1 cellular context compared by ENCODE assay signal in the genomic region with DNA sequence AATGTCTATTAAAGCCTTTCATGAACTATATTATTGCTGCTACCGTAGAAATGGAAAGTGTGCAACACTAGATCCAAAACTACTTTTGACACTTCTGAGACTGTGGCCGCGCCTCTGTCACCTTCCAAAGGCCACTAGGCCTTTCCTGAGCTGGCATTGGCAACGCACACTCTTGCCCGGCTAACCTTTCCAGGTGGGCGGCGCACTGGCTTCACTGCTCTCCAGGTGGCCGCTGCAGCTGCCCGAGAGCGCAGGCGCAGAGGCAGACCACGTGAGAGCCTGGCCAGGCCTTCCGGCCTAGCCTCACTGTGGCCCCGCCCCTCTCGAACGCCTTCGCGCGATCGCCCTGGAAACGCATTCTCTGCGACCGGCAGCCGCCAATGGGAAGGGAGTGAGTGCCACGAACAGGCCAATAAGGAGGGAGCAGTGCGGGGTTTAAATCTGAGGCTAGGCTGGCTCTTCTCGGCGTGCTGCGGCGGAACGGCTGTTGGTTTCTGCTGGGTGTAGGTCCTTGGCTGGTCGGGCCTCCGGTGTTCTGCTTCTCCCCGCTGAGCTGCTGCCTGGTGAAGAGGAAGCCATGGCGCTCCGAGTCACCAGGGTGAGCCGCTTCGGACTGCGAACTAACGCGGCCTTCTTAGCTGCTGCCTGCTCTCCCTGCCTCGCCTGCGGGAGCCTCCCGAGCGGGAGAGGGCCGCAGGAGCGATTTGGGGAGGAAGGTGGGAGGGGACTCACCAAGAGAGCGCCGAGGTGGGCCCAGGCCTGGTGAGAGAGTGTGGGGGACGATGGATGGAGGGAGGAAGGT.
TF ChIP-seq lines count a peak whose summit lies in the region.

Gene CCNB1 (plus strand): TSS at position 465 of the 802 bp plus-strand sequence. CDS start 113 bp downstream, at position 578.

TF ChIP-seq in K562, 482 proteins besides CTCF, POLR2A, EP300 and RAD21 (continued from another document and continues in another):
- TF ChIP-seq PBX2 (CRISPR knock-in tag; IDR thresholded peaks at IDR 0.05; ENCODE audit: low read depth) (no peak), PBX2 (tag; conservative IDR thresholded peaks at IDR 0.05; ENCODE audit: low read depth) (no peak), ZEB2 (IDR thresholded peaks at IDR 0.05) (peak; percentile 85), XRCC5 (IDR thresholded peaks at IDR 0.05; ENCODE audit: low read depth, low read length) (no peak), MCM7 (IDR thresholded peaks at IDR 0.05) (no peak), HDAC8 (tag; IDR thresholded peaks at IDR 0.05) (no peak), NBN (IDR thresholded peaks at IDR 0.05; ENCODE audit: low read depth) (no peak; the same call in 1 of the 2 replicates), RCOR1 (IDR thresholded peaks at IDR 0.05; ENCODE audit: borderline replicate concordance in 1 of 2, low read depth in 2 of 2, low read length in 2 of 2) (peak in 1 of 2 experiments; percentile 48; a peak in 1 of 4 replicates), CBX2 (IDR thresholded peaks at IDR 0.05; ENCODE audit: insufficient read depth, low read length, poor library complexity, severe bottlenecking) (no peak), ZFP36 (IDR thresholded peaks at IDR 0.05; ENCODE audit: low read depth, low read length, partially characterized antibody) (no peak), HNRNPUL1 (IDR thresholded peaks at IDR 0.05; ENCODE audit: low read length) (no peak), IRF2 (CRISPR knock-in tag; IDR thresholded peaks at IDR 0.05) (no peak), ZNF57 (CRISPR knock-in tag; IDR thresholded peaks at IDR 0.05) (no peak), DNMT1 (IDR thresholded peaks at IDR 0.05) (no peak), ZNF282 (CRISPR knock-in tag; IDR thresholded peaks at IDR 0.05) (no peak), CREM (IDR thresholded peaks at IDR 0.05; ENCODE audit: low read depth) (peak; percentile 94), ZMIZ1 (IDR thresholded peaks at IDR 0.05; ENCODE audit: low read depth in 2 of 2, low read length in 2 of 2) (no peak), TRIM24 (IDR thresholded peaks at IDR 0.05) (no peak), EGR1 (conservative IDR thresholded peaks at IDR 0.05) (peak; percentile 50), GTF2E2 (tag; IDR thresholded peaks at IDR 0.05) (no peak), RERE (CRISPR knock-in tag; IDR thresholded peaks at IDR 0.05; ENCODE audit: borderline replicate concordance) (no peak; the same call in 1 of the 2 replicates), BMI1 (IDR thresholded peaks at IDR 0.05; ENCODE audit: low read length) (no peak), POLR2H (tag; IDR thresholded peaks at IDR 0.05; ENCODE audit: low read depth) (0 out of 2 replicates have a peak, but pooled peaks have one; percentile 45), NFE2L1 (tag; IDR thresholded peaks at IDR 0.05; ENCODE audit: borderline replicate concordance, low read depth) (no peak), TCF3 (CRISPR knock-in tag; IDR thresholded peaks at IDR 0.05) (no peak), VEZF1 (CRISPR knock-in tag; IDR thresholded peaks at IDR 0.05) (no peak; the same call in 1 of the 2 replicates), HMGN3 (IDR thresholded peaks at IDR 0.05; ENCODE audit: borderline replicate concordance, extremely low read depth, insufficient read length, low read depth, low read length) (peak; percentile 28), SMAD4 (CRISPR knock-in tag; conservative IDR thresholded peaks at IDR 0.05) (peak; percentile 30; the same call in 1 of the 2 replicates), SOX6 (IDR thresholded peaks at IDR 0.05) (peak; percentile 47; the same call in 1 of the 2 replicates), ZNF280A (IDR thresholded peaks at IDR 0.05; ENCODE audit: low read depth, partially characterized antibody) (no peak), DACH1 (IDR thresholded peaks at IDR 0.05; ENCODE audit: partially characterized antibody) (no peak), SRSF1 (IDR thresholded peaks at IDR 0.05; ENCODE audit: low read depth, low read length) (no peak), MCM2 (IDR thresholded peaks at IDR 0.05; ENCODE audit: low read depth) (no peak), MEIS2 (IDR thresholded peaks at IDR 0.05; ENCODE audit: partially characterized antibody) (peak; percentile 62), SRSF9 (IDR thresholded peaks at IDR 0.05; ENCODE audit: borderline replicate concordance, low read depth, low read length) (no peak), GABPB1 (CRISPR knock-in tag; IDR thresholded peaks at IDR 0.05) (peak; percentile 87), ZNF707 (CRISPR knock-in tag; conservative IDR thresholded peaks at IDR 0.05) (no peak), POLR2B (IDR thresholded peaks at IDR 0.05; ENCODE audit: low read depth, partially characterized antibody) (peak; percentile 47)
- TF ChIP-seq, protein P1, sequence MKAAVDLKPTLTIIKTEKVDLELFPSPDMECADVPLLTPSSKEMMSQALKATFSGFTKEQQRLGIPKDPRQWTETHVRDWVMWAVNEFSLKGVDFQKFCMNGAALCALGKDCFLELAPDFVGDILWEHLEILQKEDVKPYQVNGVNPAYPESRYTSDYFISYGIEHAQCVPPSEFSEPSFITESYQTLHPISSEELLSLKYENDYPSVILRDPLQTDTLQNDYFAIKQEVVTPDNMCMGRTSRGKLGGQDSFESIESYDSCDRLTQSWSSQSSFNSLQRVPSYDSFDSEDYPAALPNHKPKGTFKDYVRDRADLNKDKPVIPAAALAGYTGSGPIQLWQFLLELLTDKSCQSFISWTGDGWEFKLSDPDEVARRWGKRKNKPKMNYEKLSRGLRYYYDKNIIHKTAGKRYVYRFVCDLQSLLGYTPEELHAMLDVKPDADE (conservative IDR thresholded peaks at IDR 0.05; ENCODE audit: control insufficient read depth, low read depth, low read length), result peak; percentile 73; the same call in 1 of the 2 replicates
